ENCODE assay signal across 19 cellular contexts in the genomic region with DNA sequence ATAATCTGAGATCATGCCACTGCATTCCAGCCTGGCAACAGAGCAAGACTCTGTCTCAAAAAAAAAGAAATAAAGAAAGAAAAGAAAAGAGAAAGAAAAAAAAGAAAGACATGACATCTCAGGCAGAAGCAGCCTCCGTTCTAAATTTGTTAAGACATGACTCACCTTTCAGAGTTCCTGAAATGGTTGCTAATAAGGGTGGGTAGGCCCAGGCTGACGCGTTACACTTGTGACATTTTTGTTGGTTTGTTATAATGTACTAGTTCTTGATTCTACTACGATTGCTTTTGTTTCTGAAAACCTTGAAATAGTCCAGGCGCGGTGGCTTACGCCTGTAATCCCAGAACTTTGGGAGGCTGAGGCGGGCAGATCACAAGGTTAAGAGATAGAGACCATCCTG. TPM values are rescaled to one million over a fixed set of nuclear protein-coding genes. Genes with fewer than 3 reads are reported as not detected.
DNase-seq lines count a peak whose midpoint lies in the region; ATAC-seq and TF ChIP-seq lines count a peak whose summit lies in the region.
"Had no signal": no experiment of that assay in that cellular context is flagged by ENCODE, and none has a peak within 500 bp of the region (broad histone marks: within the 10 kb centered on the region; RNA-seq: fewer than 3 reads in every experiment).

No MANE protein-coding gene starts in this region.

- no peaks in the 10 kb centered on the region for H3K27me3 Mint-ChIP-seq in activated naive CD8-positive, alpha-beta T cell treated with anti-CD3 and anti-CD28 coated beads, Interleukin-2, amount 10 ng/mL, durations not matched to agents 7 days and 5 days
- no peaks in the 10 kb centered on the region for H3K27me3 Mint-ChIP-seq in activated naive CD8-positive, alpha-beta T cell treated with anti-CD3 and anti-CD28 coated beads, Interleukin-2, amount 50 U/mL, for 24 hours

- H3K27ac Mint-ChIP-seq in activated naive CD8-positive, alpha-beta T cell treated with anti-CD3 and anti-CD28 coated beads, Interleukin-2, amount 10 ng/mL, durations not matched to agents 7 days and 5 days, result peak overlapping the region; percentile 30
- H3K27ac Mint-ChIP-seq in activated naive CD8-positive, alpha-beta T cell treated with anti-CD3 and anti-CD28 coated beads, Interleukin-2, amount 50 U/mL, for 24 hours, result no peak overlapping the region

- no peaks in the 10 kb centered on the region for H3K9me3 ChIP-seq in left ventricle myocardium inferior (replicated peaks)
- H3K9me3 ChIP-seq: A549, SJCRH30 had no signal

- no peaks in the 10 kb centered on the region for H3K4me1 Mint-ChIP-seq in activated naive CD8-positive, alpha-beta T cell treated with anti-CD3 and anti-CD28 coated beads, Interleukin-2, amount 10 ng/mL, durations not matched to agents 7 days and 5 days
- no peaks in the 10 kb centered on the region for H3K4me1 Mint-ChIP-seq in activated naive CD8-positive, alpha-beta T cell treated with anti-CD3 and anti-CD28 coated beads, Interleukin-2, amount 50 U/mL, for 24 hours

- H3K4me3 ChIP-seq in fibroblast of mammary gland (ENCODE audit: control insufficient read depth, low read depth, low read length) (no peak overlapping the region), left ventricle myocardium inferior (no peak overlapping the region)
- H3K4me3 ChIP-seq: A549, K562, SJCRH30 had no signal

- peaks cover 76% of the 10 kb centered on the region for H3K36me3 ChIP-seq in left ventricle myocardium inferior
- H3K36me3 ChIP-seq: SJCRH30 had no signal

- H3K4me3 Mint-ChIP-seq in activated naive CD8-positive, alpha-beta T cell treated with anti-CD3 and anti-CD28 coated beads, Interleukin-2, amount 10 ng/mL, durations not matched to agents 7 days and 5 days, result no peak overlapping the region
- H3K4me3 Mint-ChIP-seq in activated naive CD8-positive, alpha-beta T cell treated with anti-CD3 and anti-CD28 coated beads, Interleukin-2, amount 50 U/mL, for 24 hours, result no peak overlapping the region

- POLR2A ChIA-PET in activated naive CD8-positive, alpha-beta T cell treated with anti-CD3 and anti-CD28 coated beads, Interleukin-2, amount 10 ng/mL, durations not matched to agents 7 days and 5 days (lab: Charles Lee), result no interaction called here

- DNase-seq in activated naive CD8-positive, alpha-beta T cell treated with anti-CD3 and anti-CD28 coated beads, Interleukin-2, amount 10 ng/mL, durations not matched to agents 7 days and 5 days, result no peak
- DNase-seq in activated naive CD8-positive, alpha-beta T cell treated with anti-CD3 and anti-CD28 coated beads, Interleukin-2, amount 50 U/mL, for 24 hours, result no peak
- DNase-seq in MV-4-11 (lab: John Stamatoyannopoulos, UW) (peak; percentile 61), fibroblast of mammary gland (ENCODE audit: low read depth) (peak; percentile 20), glomerular visceral epithelial cell (ENCODE audit: extremely low spot score) (no peak), GM20000 (ENCODE audit: low spot score) (no peak), hippocampal formation (lab: John Stamatoyannopoulos, UW) (no peak), left ventricle myocardium inferior (no peak)
- DNase-seq: Calu3, DMS79, GDM1, NCI-H1930, NCI-H2171, NCI-H446 treated with DMSO at 0.1 percent for 48 hours, NCI-H774, SJCRH30 had no signal

- no peaks in the 10 kb centered on the region for H3K9me3 Mint-ChIP-seq in activated naive CD8-positive, alpha-beta T cell treated with anti-CD3 and anti-CD28 coated beads, Interleukin-2, amount 10 ng/mL, durations not matched to agents 7 days and 5 days
- H3K9me3 Mint-ChIP-seq in activated naive CD8-positive, alpha-beta T cell treated with anti-CD3 and anti-CD28 coated beads, Interleukin-2, amount 50 U/mL, for 24 hours, result no peaks in the 10 kb centered on the region

- H3K4me1 ChIP-seq in left ventricle myocardium inferior, result peaks cover 22% of the 10 kb centered on the region
- H3K4me1 ChIP-seq: A549, SJCRH30 had no signal

- H3K27me3 ChIP-seq in left ventricle myocardium inferior (ENCODE audit: low read depth), result no peaks in the 10 kb centered on the region
- H3K27me3 ChIP-seq: SJCRH30 had no signal

- no peak overlapping the region for H3K27ac ChIP-seq in left ventricle myocardium inferior (replicated peaks)
- H3K27ac ChIP-seq: A549, C4-2B, SJCRH30 had no signal

- no peak for ATAC-seq in activated naive CD8-positive, alpha-beta T cell treated with anti-CD3 and anti-CD28 coated beads, Interleukin-2, amount 10 ng/mL, durations not matched to agents 7 days and 5 days (ENCODE audit: low read depth)
- ATAC-seq in activated naive CD8-positive, alpha-beta T cell treated with anti-CD3 and anti-CD28 coated beads, Interleukin-2, amount 50 U/mL, for 24 hours, result no peak
- ATAC-seq: A549, K562 had no signal

- intact Hi-C loops in left ventricle myocardium inferior (cut with micrococcal nuclease), result no loop called here

- peaks cover 14% of the 10 kb centered on the region for H3K36me3 Mint-ChIP-seq in activated naive CD8-positive, alpha-beta T cell treated with anti-CD3 and anti-CD28 coated beads, Interleukin-2, amount 10 ng/mL, durations not matched to agents 7 days and 5 days
- H3K36me3 Mint-ChIP-seq in activated naive CD8-positive, alpha-beta T cell treated with anti-CD3 and anti-CD28 coated beads, Interleukin-2, amount 50 U/mL, for 24 hours (ENCODE audit: low read depth), result peaks cover 6% of the 10 kb centered on the region

- no peak for TF ChIP-seq CTCF in fibroblast of mammary gland (conservative IDR thresholded peaks at IDR 0.05; ENCODE audit: control insufficient read depth, insufficient read depth, low read depth, low read length)
- TF ChIP-seq CTCF in GM20000 (IDR thresholded peaks at IDR 0.05; ENCODE audit: extremely low read depth, missing control alignments), result no peak
- no peak for TF ChIP-seq CTCF in left ventricle myocardium inferior (IDR thresholded peaks at IDR 0.05; ENCODE audit: borderline replicate concordance)

RNA-seq across cellular contexts. Expression of gene SLC25A20, which starts 21.0 kb away (rescaled TPM):
- total RNA-seq in activated naive CD8-positive, alpha-beta T cell treated with anti-CD3 and anti-CD28 coated beads, Interleukin-2, amount 10 ng/mL, durations not matched to agents 7 days and 5 days, result 10 to 100 TPM; 27.5 to 28.3 TPM
- 94.1 TPM for total RNA-seq in left ventricle myocardium inferior

RNA-seq across cellular contexts. Expression of gene PRKAR2A, which starts 30.0 kb away (rescaled TPM):
- 10 to 100 TPM; 37.0 to 37.6 TPM for total RNA-seq in activated naive CD8-positive, alpha-beta T cell treated with anti-CD3 and anti-CD28 coated beads, Interleukin-2, amount 10 ng/mL, durations not matched to agents 7 days and 5 days
- 52.2 TPM for total RNA-seq in left ventricle myocardium inferior

RNA-seq across cellular contexts. Expression of gene ARIH2, which starts 41.0 kb away (rescaled TPM):
- total RNA-seq in activated naive CD8-positive, alpha-beta T cell treated with anti-CD3 and anti-CD28 coated beads, Interleukin-2, amount 10 ng/mL, durations not matched to agents 7 days and 5 days, result 100 to 1,000 TPM; 108 to 118 TPM
- total RNA-seq in left ventricle myocardium inferior, result 180 TPM

Comparison
In these comparisons a context has a peak if more than half of its experiments do, and no peak if none do; other contexts are left out.
1. DNase-seq: peak in MV-4-11 (single experiment) and fibroblast of mammary gland (single experiment); none in activated naive CD8-positive, alpha-beta T cell treated with anti-CD3 and anti-CD28 coated beads, Interleukin-2, amount 10 ng/mL, durations not matched to agents 7 days and 5 days (single experiment), activated naive CD8-positive, alpha-beta T cell treated with anti-CD3 and anti-CD28 coated beads, Interleukin-2, amount 50 U/mL, for 24 hours (single experiment), glomerular visceral epithelial cell (single experiment), GM20000 (single experiment), hippocampal formation (0 of 2) and left ventricle myocardium inferior (single experiment).